ENCODE assay signal across 27 cellular contexts in the genomic region with DNA sequence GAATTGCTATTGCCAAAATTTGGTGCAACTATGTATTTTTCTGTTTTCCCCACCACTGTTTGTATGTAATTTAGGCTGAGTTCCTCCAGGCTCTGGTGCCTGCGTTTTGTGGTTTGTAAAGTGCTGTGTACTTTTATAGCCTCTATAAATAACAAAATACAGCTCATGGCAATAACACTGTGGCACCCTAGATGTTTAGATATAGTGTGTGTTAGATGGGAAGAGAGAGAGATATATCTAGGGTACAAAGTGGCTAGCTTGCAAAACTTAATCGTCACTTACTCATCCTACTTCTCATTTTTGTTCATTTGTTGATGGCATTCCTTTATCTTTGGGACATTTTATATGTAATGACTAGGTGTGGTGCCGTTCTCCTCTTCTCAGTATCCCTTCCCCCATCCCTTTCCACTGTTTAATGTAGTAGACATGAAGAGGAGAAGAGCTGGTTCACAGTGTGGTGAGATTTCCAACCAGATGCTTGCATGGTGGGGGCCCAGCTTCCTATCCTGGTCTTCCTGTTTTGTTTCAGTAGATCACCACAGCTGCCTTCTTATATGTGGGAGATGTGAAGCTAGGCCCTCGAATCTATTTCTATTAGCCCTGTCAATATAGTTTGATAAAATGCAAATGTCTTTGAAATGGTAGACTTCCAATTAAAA.
DNase-seq lines count a peak whose midpoint lies in the region; ATAC-seq and TF ChIP-seq lines count a peak whose summit lies in the region.
"Had no signal": no experiment of that assay in that cellular context is flagged by ENCODE, and none has a peak within 500 bp of the region (broad histone marks: within the 10 kb centered on the region; RNA-seq: fewer than 3 reads in every experiment).

No MANE protein-coding gene starts in this region.

- peak overlapping the region; percentile 8 for H3K27ac Mint-ChIP-seq in activated T-helper 17 cell treated with anti-CD3 and anti-CD28 coated beads, Interleukin-2, amount 50 U/mL, for 72 hours
- H3K27ac Mint-ChIP-seq in natural killer cell treated with Interleukin-12 subunit alpha and Interleukin-12 subunit beta and Interleukin-15 and Interleukin-18, amount 100 ng/mL, for 72 hours = peak overlapping the region; percentile 66 to 80
- H3K27ac Mint-ChIP-seq: activated T-cell treated with anti-CD3 and anti-CD28 coated beads, Interleukin-2, amount 50 U/mL, for 24 hours had no signal

- no peaks in the 10 kb centered on the region for H3K9me3 Mint-ChIP-seq in activated T-helper 17 cell treated with anti-CD3 and anti-CD28 coated beads, Interleukin-2, amount 50 U/mL, for 72 hours
- no peaks in the 10 kb centered on the region for H3K9me3 Mint-ChIP-seq in natural killer cell treated with Interleukin-12 subunit alpha and Interleukin-12 subunit beta and Interleukin-15 and Interleukin-18, amount 100 ng/mL, for 72 hours

- peaks cover 69% of the 10 kb centered on the region for H3K79me2 ChIP-seq in Loucy (ENCODE audit: insufficient read depth, low read length)

- H3K4me1 ChIP-seq in Loucy (ENCODE audit: insufficient read depth, low read length, poor library complexity, severe bottlenecking) = peaks cover 42% of the 10 kb centered on the region
- H3K4me1 ChIP-seq: Caco-2 had no signal

- no peaks in the 10 kb centered on the region for H3K9me3 ChIP-seq in Loucy (ENCODE audit: insufficient read depth, low read depth, low read length)
- H3K9me3 ChIP-seq: Caco-2, gastroesophageal sphincter, SK-N-SH, stomach, tibial nerve had no signal

- H3K4me3 ChIP-seq in Loucy (ENCODE audit: low read length, poor library complexity, severe bottlenecking) = peak overlapping the region; percentile 62
- H3K4me3 ChIP-seq: gastroesophageal sphincter, smooth muscle cell, stomach, tibial nerve had no signal

- peaks cover 46% of the 10 kb centered on the region for H3K36me3 Mint-ChIP-seq in activated T-helper 17 cell treated with anti-CD3 and anti-CD28 coated beads, Interleukin-2, amount 50 U/mL, for 72 hours (ENCODE audit: low read depth)
- H3K36me3 Mint-ChIP-seq in natural killer cell treated with Interleukin-12 subunit alpha and Interleukin-12 subunit beta and Interleukin-15 and Interleukin-18, amount 100 ng/mL, for 72 hours = peaks cover 14% of the 10 kb centered on the region

- H3K4me2 ChIP-seq in Loucy (ENCODE audit: low read depth, low read length, poor library complexity, severe bottlenecking) = peak overlapping the region; percentile 79
- H3K4me2 ChIP-seq: SK-N-SH had no signal

- peak overlapping the region; percentile 33 for H3K9ac ChIP-seq in Loucy (ENCODE audit: low read depth, low read length, poor library complexity, severe bottlenecking)
- H3K9ac ChIP-seq: SK-N-SH had no signal

- H3K36me3 ChIP-seq in Loucy (ENCODE audit: insufficient read depth, low read length) = no peaks in the 10 kb centered on the region
- H3K36me3 ChIP-seq: gastroesophageal sphincter, stomach, tibial nerve had no signal

- no peaks in the 10 kb centered on the region for H4K20me1 ChIP-seq in Loucy (ENCODE audit: insufficient read depth, low read length, poor library complexity, severe bottlenecking)

- H3K9me2 ChIP-seq in Loucy (replicated peaks; ENCODE audit: low read depth, low read length) = no peaks in the 10 kb centered on the region
- H3K9me2 ChIP-seq: SK-N-SH had no signal

- peak; percentile 55 for DNase-seq in GDM1 (lab: John Stamatoyannopoulos, UW)
- DNase-seq in natural killer cell treated with Interleukin-12 subunit alpha and Interleukin-12 subunit beta and Interleukin-15 and Interleukin-18, amount 100 ng/mL, for 72 hours (ENCODE audit: low spot score) = no peak
- no peak for DNase-seq in OCI-M2 (lab: John Stamatoyannopoulos, UW; ENCODE audit: unreplicated experiment)
- no peak for DNase-seq in SIG-M5 (lab: John Stamatoyannopoulos, UW)
- DNase-seq: activated CD4-positive, alpha-beta T cell treated with anti-CD3 and anti-CD28 coated beads for 1 hour; activated CD8-positive, alpha-beta memory T cell treated with anti-CD3 and anti-CD28 coated beads for 24 hours; activated T-cell treated with anti-CD3 and anti-CD28 coated beads, Interleukin-2, amount 50 U/mL, for 24 hours; Caco-2; cerebellar nuclear complex; effector CD4-positive, alpha-beta T cell; H7; kidney; NCI-H2171; NCI-H524 treated with DMSO at 0.1 percent for 48 hours; retina; SK-N-SH; stimulated activated CD4-positive, alpha-beta T cell treated with anti-CD3 and anti-CD28 coated beads, Interleukin-4, amount 100 ng/mL, for 1 hour; stomach; T-helper 9 cell had no signal

- H3F3A ChIP-seq in Loucy (ENCODE audit: low read depth) = no peaks in the 10 kb centered on the region

- H3K27me3 ChIP-seq in Loucy (ENCODE audit: insufficient read depth, low read length, poor library complexity, severe bottlenecking) = no peaks in the 10 kb centered on the region
- H3K27me3 ChIP-seq: gastroesophageal sphincter, stomach, tibial nerve had no signal

- TF ChIP-seq CTCF in Loucy (conservative IDR thresholded peaks at IDR 0.05; ENCODE audit: low read length) = no peak

- H3K4me1 Mint-ChIP-seq in activated T-helper 17 cell treated with anti-CD3 and anti-CD28 coated beads, Interleukin-2, amount 50 U/mL, for 72 hours = peaks cover 44% of the 10 kb centered on the region
- H3K4me1 Mint-ChIP-seq in natural killer cell treated with Interleukin-12 subunit alpha and Interleukin-12 subunit beta and Interleukin-15 and Interleukin-18, amount 100 ng/mL, for 72 hours (ENCODE audit: low read depth in 2 of 2) = peaks cover 69 to 75% of the 10 kb centered on the region in 2 donors

- ATAC-seq in activated T-helper 17 cell treated with anti-CD3 and anti-CD28 coated beads, Interleukin-2, amount 50 U/mL, for 72 hours (replicated peaks) = no peak
- peak; percentile 43 to 59 for ATAC-seq in natural killer cell treated with Interleukin-12 subunit alpha and Interleukin-12 subunit beta and Interleukin-15 and Interleukin-18, amount 100 ng/mL, for 72 hours
- no peak for ATAC-seq in HG02981 (IDR thresholded peaks at IDR 0.05; ENCODE audit: unreplicated experiment)
- ATAC-seq: activated naive CD4-positive, alpha-beta T cell treated with anti-CD3 and anti-CD28 coated beads, Interleukin-2, amount 50 U/mL, for 72 hours; esophagus mucosa; gastroesophageal sphincter had no signal

- H2AFZ ChIP-seq in Loucy (ENCODE audit: low read length) = no peak overlapping the region

- no peaks in the 10 kb centered on the region for H3K27me3 Mint-ChIP-seq in activated T-helper 17 cell treated with anti-CD3 and anti-CD28 coated beads, Interleukin-2, amount 50 U/mL, for 72 hours
- H3K27me3 Mint-ChIP-seq in natural killer cell treated with Interleukin-12 subunit alpha and Interleukin-12 subunit beta and Interleukin-15 and Interleukin-18, amount 100 ng/mL, for 72 hours = no peaks in the 10 kb centered on the region
- H3K27me3 Mint-ChIP-seq: activated T-cell treated with anti-CD3 and anti-CD28 coated beads, Interleukin-2, amount 50 U/mL, for 24 hours had no signal

- no peak overlapping the region for H3K4me3 Mint-ChIP-seq in activated T-helper 17 cell treated with anti-CD3 and anti-CD28 coated beads, Interleukin-2, amount 50 U/mL, for 72 hours
- H3K4me3 Mint-ChIP-seq in natural killer cell treated with Interleukin-12 subunit alpha and Interleukin-12 subunit beta and Interleukin-15 and Interleukin-18, amount 100 ng/mL, for 72 hours = peak overlapping the region; percentile 72
- H3K4me3 Mint-ChIP-seq: activated T-cell treated with anti-CD3 and anti-CD28 coated beads, Interleukin-2, amount 50 U/mL, for 24 hours had no signal

Comparison
In these comparisons a context has a peak if more than half of its experiments do, and no peak if none do; other contexts are left out.
1. ATAC-seq: peak in natural killer cell treated with Interleukin-12 subunit alpha and Interleukin-12 subunit beta and Interleukin-15 and Interleukin-18, amount 100 ng/mL, for 72 hours (2 of 2); none in activated T-helper 17 cell treated with anti-CD3 and anti-CD28 coated beads, Interleukin-2, amount 50 U/mL, for 72 hours (single experiment) and HG02981 (single experiment).